ENCODE assay signal across 22 cellular contexts in the genomic region with DNA sequence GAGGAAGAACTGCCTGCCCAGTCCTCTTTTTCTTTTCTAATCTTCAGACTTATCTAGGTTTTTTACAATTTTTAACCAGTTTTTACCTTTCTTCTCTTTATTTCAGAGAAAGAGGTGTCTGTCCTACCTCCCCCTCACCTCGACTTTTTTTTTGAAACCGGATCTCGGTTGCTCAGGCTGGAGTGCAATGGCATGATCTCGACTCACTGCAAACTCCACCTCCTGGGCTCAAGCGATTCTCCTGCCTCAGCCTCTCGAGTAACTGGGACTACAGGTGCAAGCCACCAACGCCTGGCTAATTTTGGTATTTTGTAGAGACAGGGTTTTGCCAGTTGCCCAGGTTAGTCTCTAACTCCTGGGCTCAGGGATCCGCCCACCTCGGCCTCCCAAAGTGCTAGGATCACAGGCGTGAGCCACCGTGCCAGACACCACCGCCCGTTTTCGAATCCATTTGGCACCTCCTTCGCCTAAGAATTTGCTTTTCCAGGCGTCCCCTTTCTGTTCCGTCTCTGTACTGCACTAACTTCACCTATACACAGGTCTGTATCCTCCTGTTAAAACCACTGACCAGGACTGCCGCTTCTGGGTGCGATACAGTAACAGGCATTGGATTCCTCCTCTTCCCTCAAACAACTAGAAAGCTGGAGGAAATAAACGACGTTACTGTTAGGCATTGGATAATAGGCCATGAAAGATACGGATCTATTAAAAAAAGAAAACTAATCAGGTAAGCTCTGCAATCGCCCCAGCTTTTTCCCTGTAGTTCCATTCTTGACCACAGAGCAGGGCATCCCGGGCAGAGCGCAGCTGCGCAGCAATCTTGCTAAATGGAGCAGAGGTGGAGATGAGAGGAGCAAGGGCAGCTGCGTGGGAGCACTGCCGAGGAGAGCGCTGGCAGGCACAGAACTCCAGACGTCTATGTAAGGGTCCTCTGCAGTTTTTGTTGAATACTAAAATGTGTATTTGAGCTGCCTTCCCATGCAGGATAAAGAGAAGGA.
DNase-seq lines count a peak whose midpoint lies in the region; ATAC-seq and TF ChIP-seq lines count a peak whose summit lies in the region.
"Had no signal": no experiment of that assay in that cellular context is flagged by ENCODE, and none has a peak within 500 bp of the region (broad histone marks: within the 10 kb centered on the region; RNA-seq: fewer than 3 reads in every experiment).

No MANE protein-coding gene starts in this region.

- no peaks in the 10 kb centered on the region for H3K27me3 ChIP-seq in SK-N-SH (ENCODE audit: insufficient read depth)
- H3K27me3 ChIP-seq in mesenchymal stem cell (ENCODE audit: control insufficient read depth in 1 of 2, insufficient read depth in 1 of 2, low read length in 2 of 2) = peaks cover 0 to 3% of the 10 kb centered on the region in 2 experiments
- no peaks in the 10 kb centered on the region for H3K27me3 ChIP-seq in CD8-positive, alpha-beta memory T cell (ENCODE audit: insufficient read depth, low read length, poor library complexity, severe bottlenecking)
- no peaks in the 10 kb centered on the region for H3K27me3 ChIP-seq in lower lobe of right lung (ENCODE audit: low read depth)
- H3K27me3 ChIP-seq: cardiac muscle cell, dorsolateral prefrontal cortex, neutrophil, testis had no signal

- H2BK15ac ChIP-seq in mesenchymal stem cell (ENCODE audit: low read depth, poor library complexity, severe bottlenecking) = no peak overlapping the region

- H3K4ac ChIP-seq in mesenchymal stem cell (ENCODE audit: low read depth in 1 of 2, low read length in 2 of 2) = no peak overlapping the region

- H3K4me2 ChIP-seq in SK-N-SH (no peak overlapping the region), mesenchymal stem cell (ENCODE audit: low read length, poor library complexity, severe bottlenecking) (no peak overlapping the region)

- no peak for TF ChIP-seq EP300 in SK-N-SH (IDR thresholded peaks at IDR 0.05; ENCODE audit: borderline replicate concordance in 1 of 2, low read depth in 1 of 2, low read length in 1 of 2)

- H3K36me3 ChIP-seq in SK-N-SH (replicated peaks in 1 of 2; ENCODE audit: control insufficient read depth in 1 of 2, insufficient read depth in 2 of 2, low read length in 1 of 2) (no peaks in the 10 kb centered on the region), mesenchymal stem cell (ENCODE audit: control insufficient read depth in 1 of 2, insufficient read depth in 2 of 2, low read depth in 1 of 2, low read length in 2 of 2) (no peaks in the 10 kb centered on the region), lower lobe of right lung (no peaks in the 10 kb centered on the region)
- no peaks in the 10 kb centered on the region for H3K36me3 ChIP-seq in CD8-positive, alpha-beta memory T cell (ENCODE audit: insufficient read depth, low read length)
- H3K36me3 ChIP-seq: cardiac muscle cell, left ventricle myocardium inferior, neutrophil had no signal

- H3K9ac ChIP-seq in SK-N-SH = no peak overlapping the region
- H3K9ac ChIP-seq in mesenchymal stem cell (ENCODE audit: low read length) = peak overlapping the region; percentile 47

- H3K14ac ChIP-seq in mesenchymal stem cell (ENCODE audit: low read length in 2 of 2) = no peak overlapping the region

- H3K4me1 ChIP-seq in SK-N-SH (ENCODE audit: control insufficient read depth in 1 of 2, insufficient read depth in 2 of 2, low read depth in 1 of 2, low read length in 1 of 2) (no peaks in the 10 kb centered on the region), mesenchymal stem cell (ENCODE audit: control insufficient read depth, insufficient read depth, low read depth, low read length) (no peaks in the 10 kb centered on the region), lower lobe of right lung (no peaks in the 10 kb centered on the region)
- no peaks in the 10 kb centered on the region for H3K4me1 ChIP-seq in CD8-positive, alpha-beta memory T cell (ENCODE audit: insufficient read depth, low read length)
- H3K4me1 ChIP-seq: left ventricle myocardium inferior, testis had no signal

- no peak overlapping the region for H3K27ac Mint-ChIP-seq in HFFc6
- H3K27ac Mint-ChIP-seq in CD8-positive, alpha-beta memory T cell = no peak overlapping the region
- H3K27ac Mint-ChIP-seq in activated T-helper 1 cell treated with anti-CD3 and anti-CD28 coated beads, Interleukin-12 subunit alpha, Interleukin-12 subunit beta, Interleukin-2, Interleukin-4 antibody, amounts not matched to agents 30 ng/mL and 10 ng/mL and 1 ng/mL, durations not matched to agents 14 hours and 24 hours and 36 hours = no peak overlapping the region
- H3K27ac Mint-ChIP-seq: CD4-positive, alpha-beta memory T cell had no signal

- H3K4me1 Mint-ChIP-seq in HFFc6 (ENCODE audit: low read depth) = no peaks in the 10 kb centered on the region
- peaks cover 0 to 2% (median 0%) of the 10 kb centered on the region in 3 donors for H3K4me1 Mint-ChIP-seq in CD8-positive, alpha-beta memory T cell
- H3K4me1 Mint-ChIP-seq in activated T-helper 1 cell treated with anti-CD3 and anti-CD28 coated beads, Interleukin-12 subunit alpha, Interleukin-12 subunit beta, Interleukin-2, Interleukin-4 antibody, amounts not matched to agents 30 ng/mL and 10 ng/mL and 1 ng/mL, durations not matched to agents 14 hours and 24 hours and 36 hours (ENCODE audit: low read depth) = peaks cover 14% of the 10 kb centered on the region
- H3K4me1 Mint-ChIP-seq: CD4-positive, alpha-beta memory T cell had no signal

- TF ChIP-seq CTCF in C4-2B (conservative IDR thresholded peaks at IDR 0.05) = peak; percentile 29
- peak; percentile 17; the same call in 1 of the 2 replicates for TF ChIP-seq CTCF in HFFc6 (IDR thresholded peaks at IDR 0.05)
- TF ChIP-seq CTCF in SK-N-SH (IDR thresholded peaks at IDR 0.05) = no peak
- no peak for TF ChIP-seq CTCF in lower lobe of right lung (IDR thresholded peaks at IDR 0.05)

- no peaks in the 10 kb centered on the region for H4K20me1 ChIP-seq in SK-N-SH (ENCODE audit: insufficient read depth)

- intact Hi-C loops in activated T-helper 1 cell treated with anti-CD3 and anti-CD28 coated beads, Interleukin-12 subunit alpha, Interleukin-12 subunit beta, Interleukin-2, Interleukin-4 antibody, amounts not matched to agents 30 ng/mL and 10 ng/mL and 1 ng/mL, durations not matched to agents 14 hours and 24 hours and 36 hours (cut with micrococcal nuclease) = no loop called here
- intact Hi-C loops in lower lobe of right lung (cut with DNase I) = no loop called here

- H3K4me3 ChIP-seq in SK-N-SH (ENCODE audit: low read depth in 2 of 2, low read length in 1 of 2) = no peak overlapping the region
- no peak overlapping the region for H3K4me3 ChIP-seq in mesenchymal stem cell (ENCODE audit: insufficient read depth in 1 of 2, low read depth in 1 of 2, low read length in 2 of 2)
- H3K4me3 ChIP-seq in CD8-positive, alpha-beta memory T cell (ENCODE audit: low read length) = no peak overlapping the region
- H3K4me3 ChIP-seq in lower lobe of right lung = no peak overlapping the region
- H3K4me3 ChIP-seq: cardiac muscle cell, dorsolateral prefrontal cortex, left ventricle myocardium inferior, mucosa of descending colon, testis had no signal

- H2BK120ac ChIP-seq in mesenchymal stem cell (ENCODE audit: low read depth, low read length) = no peak overlapping the region

- H3K9me2 ChIP-seq in SK-N-SH = no peaks in the 10 kb centered on the region

- no peak overlapping the region for H2BK5ac ChIP-seq in mesenchymal stem cell (ENCODE audit: low read depth, low read length, poor library complexity, severe bottlenecking)

- peaks cover 6% of the 10 kb centered on the region for H3K27me3 Mint-ChIP-seq in HFFc6 (ENCODE audit: insufficient read depth)
- H3K27me3 Mint-ChIP-seq in CD8-positive, alpha-beta memory T cell = peaks cover 0 to 3% of the 10 kb centered on the region in 2 donors
- H3K27me3 Mint-ChIP-seq in activated T-helper 1 cell treated with anti-CD3 and anti-CD28 coated beads, Interleukin-12 subunit alpha, Interleukin-12 subunit beta, Interleukin-2, Interleukin-4 antibody, amounts not matched to agents 30 ng/mL and 10 ng/mL and 1 ng/mL, durations not matched to agents 14 hours and 24 hours and 36 hours (ENCODE audit: insufficient read depth) = no peaks in the 10 kb centered on the region
- H3K27me3 Mint-ChIP-seq: CD4-positive, alpha-beta memory T cell had no signal

- WGBS in SK-N-SH (ENCODE audit: low lambda C conversion rate) = 80% methylated on average over 30 of the region's 30 CpGs
- WGBS in mesenchymal stem cell = 83% methylated on average over 28 of the region's 30 CpGs

- H3K79me1 ChIP-seq in mesenchymal stem cell (replicated peaks; ENCODE audit: low read length, poor library complexity, severe bottlenecking) = no peaks in the 10 kb centered on the region

- no peak overlapping the region for H3K18ac ChIP-seq in mesenchymal stem cell (ENCODE audit: low read depth in 1 of 2, low read length in 2 of 2)

- no peak overlapping the region for H3K4me3 Mint-ChIP-seq in HFFc6
- no peak overlapping the region for H3K4me3 Mint-ChIP-seq in CD8-positive, alpha-beta memory T cell
- no peak overlapping the region for H3K4me3 Mint-ChIP-seq in activated T-helper 1 cell treated with anti-CD3 and anti-CD28 coated beads, Interleukin-12 subunit alpha, Interleukin-12 subunit beta, Interleukin-2, Interleukin-4 antibody, amounts not matched to agents 30 ng/mL and 10 ng/mL and 1 ng/mL, durations not matched to agents 14 hours and 24 hours and 36 hours
- H3K4me3 Mint-ChIP-seq: CD4-positive, alpha-beta memory T cell had no signal

- TF ChIP-seq RAD21 in SK-N-SH (IDR thresholded peaks at IDR 0.05; ENCODE audit: low read length) = no peak

- no peak overlapping the region for H4K91ac ChIP-seq in mesenchymal stem cell (ENCODE audit: low read length)

- no peak for DNase-seq in HFFc6
- DNase-seq in SK-N-SH = no peak
- DNase-seq in mesenchymal stem cell = no peak
- DNase-seq in CD8-positive, alpha-beta memory T cell = no peak
- no peak for DNase-seq in activated T-helper 1 cell treated with anti-CD3 and anti-CD28 coated beads, Interleukin-12 subunit alpha, Interleukin-12 subunit beta, Interleukin-2, Interleukin-4 antibody, amounts not matched to agents 30 ng/mL and 10 ng/mL and 1 ng/mL, durations not matched to agents 14 hours and 24 hours and 36 hours (ENCODE audit: low spot score)
- no peak for DNase-seq in lower lobe of right lung
- DNase-seq: activated CD4-positive, alpha-beta T cell treated with anti-CD3 and anti-CD28 coated beads, Interleukin-2, amount 50 U/mL, for 1 hour; activated CD8-positive, alpha-beta memory T cell treated with anti-CD3 and anti-CD28 coated beads, Interleukin-2, amount 50 U/mL, for 48 hours; amniotic stem cell; CD4-positive, alpha-beta memory T cell; DND-41; dorsolateral prefrontal cortex; Karpas-422; left ventricle myocardium inferior; mucosa of descending colon; NCI-H1092 treated with DMSO at 0.1 percent for 48 hours; testis had no signal

- H3K79me2 ChIP-seq in SK-N-SH (ENCODE audit: insufficient read depth) = no peaks in the 10 kb centered on the region

- H2AK5ac ChIP-seq in mesenchymal stem cell (ENCODE audit: low read length, severe bottlenecking) = no peak overlapping the region

- no peaks in the 10 kb centered on the region for H3F3A ChIP-seq in SK-N-SH (replicated peaks; ENCODE audit: insufficient read depth)

- ATAC-seq in GM19395 (IDR thresholded peaks at IDR 0.05; ENCODE audit: unreplicated experiment) (no peak), lower lobe of right lung (no peak)
- ATAC-seq: esophagus mucosa, mucosa of descending colon had no signal

- no peak overlapping the region for H3K27ac ChIP-seq in C4-2B
- H3K27ac ChIP-seq in SK-N-SH (ENCODE audit: low read depth in 2 of 2, low read length in 1 of 2) = no peak overlapping the region
- no peak overlapping the region for H3K27ac ChIP-seq in mesenchymal stem cell (ENCODE audit: low read length, poor library complexity, severe bottlenecking)
- no peak overlapping the region for H3K27ac ChIP-seq in CD8-positive, alpha-beta memory T cell (ENCODE audit: low read depth, low read length)
- no peak overlapping the region for H3K27ac ChIP-seq in lower lobe of right lung
- H3K27ac ChIP-seq: cardiac muscle cell, dorsolateral prefrontal cortex, left ventricle myocardium inferior, testis had no signal

- H3K23ac ChIP-seq in mesenchymal stem cell (ENCODE audit: low read length in 2 of 2) = no peak overlapping the region

- H4K8ac ChIP-seq in mesenchymal stem cell (ENCODE audit: low read length) = no peak overlapping the region

- peaks cover 6% of the 10 kb centered on the region; the same call in 1 of the 2 replicates for H3K9me3 Mint-ChIP-seq in HFFc6
- H3K9me3 Mint-ChIP-seq in CD8-positive, alpha-beta memory T cell = no peaks in the 10 kb centered on the region
- peaks cover 6% of the 10 kb centered on the region for H3K9me3 Mint-ChIP-seq in activated T-helper 1 cell treated with anti-CD3 and anti-CD28 coated beads, Interleukin-12 subunit alpha, Interleukin-12 subunit beta, Interleukin-2, Interleukin-4 antibody, amounts not matched to agents 30 ng/mL and 10 ng/mL and 1 ng/mL, durations not matched to agents 14 hours and 24 hours and 36 hours

- CTCF ChIA-PET in SK-N-SH (lab: Yijun Ruan, JAX) = no interaction called here
- CTCF ChIA-PET in CD8-positive, alpha-beta memory T cell (lab: Charles Lee) = no interaction called here

- POLR2A ChIA-PET in SK-N-SH (lab: Yijun Ruan, JAX) = no interaction called here
- POLR2A ChIA-PET in CD8-positive, alpha-beta memory T cell (lab: Charles Lee) = no interaction called here

- H3K36me3 Mint-ChIP-seq in HFFc6 (ENCODE audit: low read depth) = no peaks in the 10 kb centered on the region
- H3K36me3 Mint-ChIP-seq in CD8-positive, alpha-beta memory T cell = no peaks in the 10 kb centered on the region
- H3K36me3 Mint-ChIP-seq in activated T-helper 1 cell treated with anti-CD3 and anti-CD28 coated beads, Interleukin-12 subunit alpha, Interleukin-12 subunit beta, Interleukin-2, Interleukin-4 antibody, amounts not matched to agents 30 ng/mL and 10 ng/mL and 1 ng/mL, durations not matched to agents 14 hours and 24 hours and 36 hours (ENCODE audit: low read depth) = no peaks in the 10 kb centered on the region

- no peaks in the 10 kb centered on the region for H3K9me3 ChIP-seq in SK-N-SH
- H3K9me3 ChIP-seq in mesenchymal stem cell (ENCODE audit: control insufficient read depth, low read length) = no peaks in the 10 kb centered on the region
- no peaks in the 10 kb centered on the region for H3K9me3 ChIP-seq in CD8-positive, alpha-beta memory T cell (ENCODE audit: low read length)
- H3K9me3 ChIP-seq in lower lobe of right lung = no peaks in the 10 kb centered on the region
- H3K9me3 ChIP-seq: left ventricle myocardium inferior, mucosa of descending colon, neutrophil, testis had no signal

- H2AFZ ChIP-seq in SK-N-SH (ENCODE audit: low read depth) (0 out of 2 replicates have a peak overlapping the region, but pooled peaks have one; percentile 29), mesenchymal stem cell (ENCODE audit: low read depth, low read length) (no peak overlapping the region)

- no peak overlapping the region for H2BK12ac ChIP-seq in mesenchymal stem cell (ENCODE audit: low read length in 2 of 2)

Comparison
In these comparisons a context has a peak if more than half of its experiments do, and no peak if none do; other contexts are left out.
1. CTCF ChIP-seq: peak in C4-2B (single experiment) and HFFc6 (single experiment); none in SK-N-SH (single experiment) and lower lobe of right lung (single experiment).